In the genomic region with DNA sequence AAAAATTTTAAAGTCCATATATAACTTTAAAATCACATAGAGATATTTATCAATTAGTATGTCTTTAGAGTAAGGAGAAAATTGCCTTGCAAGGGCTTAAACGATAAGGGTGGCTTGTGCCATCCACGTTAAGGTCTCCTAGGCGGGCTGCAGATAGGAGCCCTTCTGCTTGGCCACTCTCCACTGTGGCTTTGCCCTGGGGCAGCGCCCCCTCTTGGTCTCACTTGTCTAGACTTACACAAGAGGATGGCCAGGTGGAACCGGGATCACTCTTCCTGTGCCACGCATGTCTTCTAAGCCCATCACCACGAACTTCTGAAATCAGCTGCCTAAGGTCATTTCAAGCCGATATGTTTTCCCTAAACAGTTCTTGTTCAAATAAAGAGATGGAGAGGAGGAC, we compare ENCODE assay signal across 9 cellular contexts. TPM values are rescaled to one million over a fixed set of nuclear protein-coding genes. Genes with fewer than 3 reads are reported as not detected.
DNase-seq lines count a peak whose midpoint lies in the region; ATAC-seq lines count a peak whose summit lies in the region.
"Had no signal": no experiment of that assay in that cellular context is flagged by ENCODE, and none has a peak within 500 bp of the region (broad histone marks: within the 10 kb centered on the region; RNA-seq: fewer than 3 reads in every experiment).

No MANE protein-coding gene starts in this region.

- no peaks in the 10 kb centered on the region for H3K9me3 ChIP-seq in mesenchymal stem cell (ENCODE audit: control insufficient read depth, low read length)

- no peaks in the 10 kb centered on the region for H3K9me3 Mint-ChIP-seq in activated T-helper 17 cell treated with anti-CD3 and anti-CD28 coated beads, Interleukin-2, amount 50 U/mL, for 72 hours

- H2BK5ac ChIP-seq in mesenchymal stem cell (ENCODE audit: low read depth, low read length, poor library complexity, severe bottlenecking) = no peak overlapping the region

- H3K14ac ChIP-seq in mesenchymal stem cell (ENCODE audit: low read length in 2 of 2) = no peak overlapping the region

- no peak overlapping the region for H3K27ac ChIP-seq in mesenchymal stem cell (ENCODE audit: low read length, poor library complexity, severe bottlenecking)
- H3K27ac ChIP-seq: parathyroid adenoma had no signal

- H4K91ac ChIP-seq in mesenchymal stem cell (ENCODE audit: low read length) = no peak overlapping the region

- H3K36me3 ChIP-seq in mesenchymal stem cell (ENCODE audit: control insufficient read depth in 1 of 2, insufficient read depth in 2 of 2, low read depth in 1 of 2, low read length in 2 of 2) = peaks cover 54 to 59% of the 10 kb centered on the region in 2 experiments

- peak overlapping the region; percentile 26 for H3K9ac ChIP-seq in mesenchymal stem cell (ENCODE audit: low read length)
- H3K9ac ChIP-seq: parathyroid adenoma had no signal

- WGBS in mesenchymal stem cell = 77% methylated on average over 8 of the region's 8 CpGs

- no peak overlapping the region for H2AK5ac ChIP-seq in mesenchymal stem cell (ENCODE audit: low read length, severe bottlenecking)

- H3K79me1 ChIP-seq in mesenchymal stem cell (replicated peaks; ENCODE audit: low read length, poor library complexity, severe bottlenecking) = peaks cover 31% of the 10 kb centered on the region

- peaks cover 53% of the 10 kb centered on the region for H3K36me3 Mint-ChIP-seq in activated T-helper 17 cell treated with anti-CD3 and anti-CD28 coated beads, Interleukin-2, amount 50 U/mL, for 72 hours (ENCODE audit: low read depth)

- no peak overlapping the region for H3K4me2 ChIP-seq in mesenchymal stem cell (ENCODE audit: low read length, poor library complexity, severe bottlenecking)

- no peak overlapping the region for H3K4me3 Mint-ChIP-seq in activated T-helper 17 cell treated with anti-CD3 and anti-CD28 coated beads, Interleukin-2, amount 50 U/mL, for 72 hours

- peak overlapping the region; percentile 54 for H3K27ac Mint-ChIP-seq in activated T-helper 17 cell treated with anti-CD3 and anti-CD28 coated beads, Interleukin-2, amount 50 U/mL, for 72 hours

- no peaks in the 10 kb centered on the region for H3K4me1 Mint-ChIP-seq in activated T-helper 17 cell treated with anti-CD3 and anti-CD28 coated beads, Interleukin-2, amount 50 U/mL, for 72 hours

- no peak overlapping the region for H3K4ac ChIP-seq in mesenchymal stem cell (ENCODE audit: low read depth in 1 of 2, low read length in 2 of 2)

- no peak overlapping the region for H3K18ac ChIP-seq in mesenchymal stem cell (ENCODE audit: low read depth in 1 of 2, low read length in 2 of 2)

- no peak for ATAC-seq in activated T-helper 17 cell treated with anti-CD3 and anti-CD28 coated beads, Interleukin-2, amount 50 U/mL, for 72 hours (replicated peaks)
- ATAC-seq in HG03025 (IDR thresholded peaks at IDR 0.05; ENCODE audit: low FRiP score, unreplicated experiment) (no peak), GM19395 (IDR thresholded peaks at IDR 0.05; ENCODE audit: unreplicated experiment) (no peak)

- DNase-seq in DMS 273 (lab: John Stamatoyannopoulos, UW; ENCODE audit: unreplicated experiment) (peak; percentile 53), DMS 273 treated with DMSO at 0.1 percent for 48 hours (lab: John Stamatoyannopoulos, UW) (no peak), HUDEP-2 (lab: John Stamatoyannopoulos, UW; ENCODE audit: unreplicated experiment in 76 of 76) (peak in 59 of 76 experiments; percentile 9 to 68 (median 41)), mesenchymal stem cell (no peak), SK-N-DZ (ENCODE audit: low spot score) (no peak)

- no peaks in the 10 kb centered on the region for H3K27me3 Mint-ChIP-seq in activated T-helper 17 cell treated with anti-CD3 and anti-CD28 coated beads, Interleukin-2, amount 50 U/mL, for 72 hours

- no peak overlapping the region for H2BK120ac ChIP-seq in mesenchymal stem cell (ENCODE audit: low read depth, low read length)

- H3K4me1 ChIP-seq in mesenchymal stem cell (ENCODE audit: control insufficient read depth, insufficient read depth, low read depth, low read length) = peaks cover 24% of the 10 kb centered on the region

- H2BK12ac ChIP-seq in mesenchymal stem cell (ENCODE audit: low read length in 2 of 2) = no peak overlapping the region

- no peak overlapping the region for H2AFZ ChIP-seq in mesenchymal stem cell (ENCODE audit: low read depth, low read length)
- H2AFZ ChIP-seq: parathyroid adenoma had no signal

- H4K8ac ChIP-seq in mesenchymal stem cell (ENCODE audit: low read length) = no peak overlapping the region

- H3K4me3 ChIP-seq in mesenchymal stem cell (ENCODE audit: insufficient read depth in 1 of 2, low read depth in 1 of 2, low read length in 2 of 2) = no peak overlapping the region

- H2BK15ac ChIP-seq in mesenchymal stem cell (ENCODE audit: low read depth, poor library complexity, severe bottlenecking) = no peak overlapping the region

- no peaks in the 10 kb centered on the region for H3K27me3 ChIP-seq in mesenchymal stem cell (ENCODE audit: control insufficient read depth in 1 of 2, insufficient read depth in 1 of 2, low read length in 2 of 2)

- H3K23ac ChIP-seq in mesenchymal stem cell (ENCODE audit: low read length in 2 of 2) = no peak overlapping the region

RNA-seq across cellular contexts. Expression of gene FPGS, which starts 2.9 kb away (rescaled TPM):
- total RNA-seq in activated T-helper 17 cell treated with anti-CD3 and anti-CD28 coated beads, Interleukin-2, amount 50 U/mL, for 72 hours = 10 to 100 TPM; 56.7 to 95.6 TPM
- polyA plus RNA-seq in mesenchymal stem cell (2013, experiment 1 of 2) = 31.6 TPM
- polyA plus RNA-seq in mesenchymal stem cell (2013, experiment 2 of 2) = 30.7 TPM
- 66.0 and 76.4 TPM in 2 replicates for polyA plus RNA-seq in SK-N-DZ (2014; cell fraction: cytosol; rRNA removed)
- 139 and 156 TPM in 2 replicates for polyA plus RNA-seq in SK-N-DZ (2014; cell fraction: nucleus; rRNA removed)

RNA-seq across cellular contexts. Expression of gene CDK9, which starts 19.8 kb away (rescaled TPM):
- total RNA-seq in activated T-helper 17 cell treated with anti-CD3 and anti-CD28 coated beads, Interleukin-2, amount 50 U/mL, for 72 hours = 10 to 100 TPM; 82.8 to 94.2 TPM
- polyA plus RNA-seq in mesenchymal stem cell (2013, experiment 1 of 2) = 44.3 TPM
- polyA plus RNA-seq in mesenchymal stem cell (2013, experiment 2 of 2) = 43.0 TPM
- 32.5 and 48.7 TPM in 2 replicates for polyA plus RNA-seq in SK-N-DZ (2014; cell fraction: cytosol; rRNA removed)
- 91.4 and 95.7 TPM in 2 replicates for polyA plus RNA-seq in SK-N-DZ (2014; cell fraction: nucleus; rRNA removed)

RNA-seq across cellular contexts. Expression of gene SH2D3C, which starts 27.2 kb away (rescaled TPM):
- total RNA-seq in activated T-helper 17 cell treated with anti-CD3 and anti-CD28 coated beads, Interleukin-2, amount 50 U/mL, for 72 hours = 10 to 100 TPM; 27.6 to 46.8 TPM
- polyA plus RNA-seq in mesenchymal stem cell (2013, experiment 1 of 2) = 0.57 TPM
- 0.58 TPM for polyA plus RNA-seq in mesenchymal stem cell (2013, experiment 2 of 2)
- polyA plus RNA-seq in SK-N-DZ (2014; cell fraction: cytosol; rRNA removed) = 5.8 and 6.9 TPM in 2 replicates
- polyA plus RNA-seq in SK-N-DZ (2014; cell fraction: nucleus; rRNA removed) = 4.2 and 9.0 TPM in 2 replicates

RNA-seq across cellular contexts. Expression of gene ENG, which starts 48.8 kb away (rescaled TPM):
- total RNA-seq in activated T-helper 17 cell treated with anti-CD3 and anti-CD28 coated beads, Interleukin-2, amount 50 U/mL, for 72 hours = 10 to 100 TPM in 1 of 2 donors, 1 to 10 TPM in 1; 10.0 to 18.7 TPM
- polyA plus RNA-seq in mesenchymal stem cell (2013, experiment 1 of 2) = 287 TPM
- 284 TPM for polyA plus RNA-seq in mesenchymal stem cell (2013, experiment 2 of 2)
- polyA plus RNA-seq in SK-N-DZ (2014; cell fraction: cytosol; rRNA removed) = 0.74 and 0.76 TPM in 2 replicates
- polyA plus RNA-seq in SK-N-DZ (2014; cell fraction: nucleus; rRNA removed) = 0.28 and 0.34 TPM in 2 replicates

Comparison
In these comparisons a context has a peak if more than half of its experiments do, and no peak if none do; other contexts are left out.
1. DNase-seq: peak in DMS 273 (single experiment) and HUDEP-2 (59 of 76); none in DMS 273 treated with DMSO at 0.1 percent for 48 hours (single experiment), mesenchymal stem cell (single experiment) and SK-N-DZ (single experiment).